12 cellular contexts compared by ENCODE assay signal in genomic region chr3:4670352-4670751, GRCh38.
A peak's percentile ranks its signal among the peaks of the same experiment; 100 is the strongest.
DNase-seq lines count a peak whose midpoint lies in the region; ATAC-seq and TF ChIP-seq lines count a peak whose summit lies in the region.
"Had no signal": no experiment of that assay in that cellular context is flagged by ENCODE, and none has a peak within 500 bp of the region (broad histone marks: within the 10 kb centered on the region; RNA-seq: fewer than 3 reads in every experiment).

No MANE protein-coding gene starts in this region.

- no peaks in the 10 kb centered on the region for H3K9me3 Mint-ChIP-seq in WTC11
- H3K9me3 Mint-ChIP-seq in activated CD4-positive, alpha-beta memory T cell treated with anti-CD3 and anti-CD28 coated beads, Interleukin-2, amount 10 ng/mL, durations not matched to agents 7 days and 5 days, result no peaks in the 10 kb centered on the region
- H3K9me3 Mint-ChIP-seq: activated B cell treated with CpG ODN at 0.5 μM for 24 hours had no signal

- no peak overlapping the region for H3K4me2 ChIP-seq in DOHH2 (ENCODE audit: low read length)

- 63% methylated on average over 5 of the region's 5 CpGs for WGBS in right lobe of liver (ENCODE audit: insufficient coverage, low coverage, low lambda C conversion rate, missing lambda C conversion rate)

- H3K4me1 ChIP-seq in DOHH2 (ENCODE audit: control insufficient read depth, low read length) (no peaks in the 10 kb centered on the region), right lobe of liver (no peaks in the 10 kb centered on the region), Peyer's patch (no peaks in the 10 kb centered on the region)

- CTCF ChIA-PET in WTC11 (lab: Charles Lee), result interaction anchor here (1.0 to 1.1 kb wide), 5 partner anchors 10 to 306 kb away, joined by 3 to 6 read pairs (median 3); no protein-coding TSS in a partner anchor
- CTCF ChIA-PET in activated CD4-positive, alpha-beta memory T cell treated with anti-CD3 and anti-CD28 coated beads, Interleukin-2, amount 10 ng/mL, durations not matched to agents 7 days and 5 days (lab: Charles Lee), result no interaction called here

- H3K9me3 ChIP-seq in DOHH2 (ENCODE audit: control insufficient read depth, insufficient read depth, low read length) (no peaks in the 10 kb centered on the region), right lobe of liver (no peaks in the 10 kb centered on the region), Peyer's patch (no peaks in the 10 kb centered on the region)
- H3K9me3 ChIP-seq: psoas muscle had no signal

- DNase-seq in HFF-Myc (ENCODE audit: extremely low read depth, low read depth) (no peak), WTC11 (ENCODE audit: low spot score) (peak; percentile 55), right lobe of liver (no peak), Peyer's patch (no peak), cerebellar nuclear complex (lab: John Stamatoyannopoulos, UW) (no peak)
- DNase-seq in activated CD4-positive, alpha-beta memory T cell treated with anti-CD3 and anti-CD28 coated beads, Interleukin-2, amount 10 ng/mL, durations not matched to agents 7 days and 5 days, result no peak
- DNase-seq: activated B cell treated with CpG ODN at 0.5 μM for 24 hours; NCI-H1105 treated with DMSO at 0.1 percent for 48 hours; psoas muscle; stimulated activated naive CD4-positive, alpha-beta T cell had no signal

- H3K36me3 ChIP-seq in DOHH2 (ENCODE audit: control insufficient read depth, low read length) (peaks cover 19% of the 10 kb centered on the region), right lobe of liver (peaks cover 0 to 3% (median 2%) of the 10 kb centered on the region in 4 donors), Peyer's patch (peaks cover 0 to 45% (median 0%) of the 10 kb centered on the region in 3 donors)

- H3K27ac Mint-ChIP-seq in WTC11, result no peak overlapping the region
- no peak overlapping the region for H3K27ac Mint-ChIP-seq in activated CD4-positive, alpha-beta memory T cell treated with anti-CD3 and anti-CD28 coated beads, Interleukin-2, amount 10 ng/mL, durations not matched to agents 7 days and 5 days
- H3K27ac Mint-ChIP-seq: activated B cell treated with CpG ODN at 0.5 μM for 24 hours had no signal

- no peaks in the 10 kb centered on the region for H3F3A ChIP-seq in DOHH2 (ENCODE audit: control insufficient read depth, insufficient read depth)

- intact Hi-C loops in right lobe of liver (cut with DNase I), result no loop called here

- no peaks in the 10 kb centered on the region for H4K20me1 ChIP-seq in DOHH2 (ENCODE audit: control insufficient read depth, insufficient read depth, low read depth, low read length)

- H3K36me3 Mint-ChIP-seq in WTC11, result no peaks in the 10 kb centered on the region
- H3K36me3 Mint-ChIP-seq in activated CD4-positive, alpha-beta memory T cell treated with anti-CD3 and anti-CD28 coated beads, Interleukin-2, amount 10 ng/mL, durations not matched to agents 7 days and 5 days (ENCODE audit: low read depth), result peaks cover 68% of the 10 kb centered on the region

- no peaks in the 10 kb centered on the region for H3K9me2 ChIP-seq in DOHH2 (replicated peaks; ENCODE audit: control insufficient read depth, low read length)

- no peak for TF ChIP-seq POLR2A in right lobe of liver (IDR thresholded peaks at IDR 0.05)
- TF ChIP-seq POLR2A in Peyer's patch (IDR thresholded peaks at IDR 0.05), result no peak

- POLR2A ChIA-PET in WTC11 (lab: Charles Lee), result no interaction called here
- POLR2A ChIA-PET in activated CD4-positive, alpha-beta memory T cell treated with anti-CD3 and anti-CD28 coated beads, Interleukin-2, amount 10 ng/mL, durations not matched to agents 7 days and 5 days (lab: Charles Lee), result no interaction called here

- ATAC-seq in WTC11 (peak; percentile 97), right lobe of liver (peak in 1 of 4 donors; percentile 54), HG02571 (IDR thresholded peaks at IDR 0.05; ENCODE audit: unreplicated experiment) (no peak)
- ATAC-seq: psoas muscle had no signal

- H3K4me1 Mint-ChIP-seq in WTC11, result no peaks in the 10 kb centered on the region
- no peaks in the 10 kb centered on the region for H3K4me1 Mint-ChIP-seq in activated CD4-positive, alpha-beta memory T cell treated with anti-CD3 and anti-CD28 coated beads, Interleukin-2, amount 10 ng/mL, durations not matched to agents 7 days and 5 days
- H3K4me1 Mint-ChIP-seq: activated B cell treated with CpG ODN at 0.5 μM for 24 hours had no signal

- H3K27me3 Mint-ChIP-seq in WTC11 (ENCODE audit: low read depth), result no peaks in the 10 kb centered on the region
- no peaks in the 10 kb centered on the region for H3K27me3 Mint-ChIP-seq in activated CD4-positive, alpha-beta memory T cell treated with anti-CD3 and anti-CD28 coated beads, Interleukin-2, amount 10 ng/mL, durations not matched to agents 7 days and 5 days
- H3K27me3 Mint-ChIP-seq: activated B cell treated with CpG ODN at 0.5 μM for 24 hours had no signal

- H3K27ac ChIP-seq in DOHH2 (ENCODE audit: low read depth, low read length), result no peak overlapping the region
- no peak overlapping the region for H3K27ac ChIP-seq in right lobe of liver
- H3K27ac ChIP-seq in Peyer's patch, result no peak overlapping the region
- H3K27ac ChIP-seq: psoas muscle had no signal

- H3K27me3 ChIP-seq in DOHH2 (ENCODE audit: control insufficient read depth, low read length), result no peaks in the 10 kb centered on the region
- no peaks in the 10 kb centered on the region for H3K27me3 ChIP-seq in right lobe of liver
- H3K27me3 ChIP-seq in Peyer's patch, result no peaks in the 10 kb centered on the region

- TF ChIP-seq CTCF in DOHH2 (IDR thresholded peaks at IDR 0.05; ENCODE audit: low read depth, low read length, poor library complexity, severe bottlenecking) (peak; percentile 22), HFF-Myc (IDR thresholded peaks at IDR 0.05; ENCODE audit: low read depth, low read length, missing control alignments) (peak; percentile 49), WTC11 (IDR thresholded peaks at IDR 0.05) (0 out of 2 replicates have a peak, but pooled peaks have one; percentile 19), right lobe of liver (IDR thresholded peaks at IDR 0.05) (peak in 3 of 4 donors; percentile 17 to 26 (median 18)), Peyer's patch (IDR thresholded peaks at IDR 0.05) (no peak)

- H3K79me2 ChIP-seq in DOHH2 (ENCODE audit: control insufficient read depth, low read length), result no peaks in the 10 kb centered on the region

- H3K4me3 Mint-ChIP-seq in WTC11, result no peak overlapping the region
- no peak overlapping the region for H3K4me3 Mint-ChIP-seq in activated CD4-positive, alpha-beta memory T cell treated with anti-CD3 and anti-CD28 coated beads, Interleukin-2, amount 10 ng/mL, durations not matched to agents 7 days and 5 days
- H3K4me3 Mint-ChIP-seq: activated B cell treated with CpG ODN at 0.5 μM for 24 hours had no signal

- H3K4me3 ChIP-seq in DOHH2 (ENCODE audit: low read length), result no peak overlapping the region
- no peak overlapping the region for H3K4me3 ChIP-seq in HFF-Myc (replicated peaks; ENCODE audit: low read depth, low read length)
- H3K4me3 ChIP-seq in right lobe of liver, result no peak overlapping the region
- H3K4me3 ChIP-seq in Peyer's patch, result no peak overlapping the region
- H3K4me3 ChIP-seq: psoas muscle had no signal

TF ChIP-seq in WTC11, 78 proteins besides CTCF, POLR2A, EP300 and RAD21 (continues in another document):
- TF ChIP-seq MAX (CRISPR knock-in tag; IDR thresholded peaks at IDR 0.05) (no peak), ZNF317 (CRISPR knock-in tag; IDR thresholded peaks at IDR 0.05; ENCODE audit: borderline replicate concordance, low read depth) (no peak), GRHL2 (CRISPR knock-in tag; IDR thresholded peaks at IDR 0.05; ENCODE audit: insufficient replicate concordance, severe bottlenecking) (no peak), ZNF425 (CRISPR knock-in tag; conservative IDR thresholded peaks at IDR 0.05) (no peak), GABPB1 (CRISPR knock-in tag; IDR thresholded peaks at IDR 0.05) (no peak), FOXP1 (CRISPR knock-in tag; IDR thresholded peaks at IDR 0.05; ENCODE audit: borderline replicate concordance) (no peak), MLX (CRISPR knock-in tag; IDR thresholded peaks at IDR 0.05) (no peak), ATF1 (CRISPR knock-in tag; IDR thresholded peaks at IDR 0.05) (no peak), E2F5 (CRISPR knock-in tag; IDR thresholded peaks at IDR 0.05) (no peak), NFYB (CRISPR knock-in tag; conservative IDR thresholded peaks at IDR 0.05; ENCODE audit: low read depth) (no peak)

Comparison
In these comparisons a context has a peak if more than half of its experiments do, and no peak if none do; other contexts are left out.
1. CTCF ChIP-seq: peak in DOHH2 (single experiment), HFF-Myc (single experiment), WTC11 (single experiment) and right lobe of liver (3 of 4); none in Peyer's patch (0 of 6).